ENCODE assay signal across 29 cellular contexts in genomic region chr16:24773771-24774427, GRCh38. TPM values are rescaled to one million over a fixed set of nuclear protein-coding genes. Genes with fewer than 3 reads are reported as not detected.
A peak's percentile ranks its signal among the peaks of the same experiment; 100 is the strongest.
DNase-seq lines count a peak whose midpoint lies in the region; ATAC-seq and TF ChIP-seq lines count a peak whose summit lies in the region.
"Had no signal": no experiment of that assay in that cellular context is flagged by ENCODE, and none has a peak within 500 bp of the region (broad histone marks: within the 10 kb centered on the region; RNA-seq: fewer than 3 reads in every experiment).

No MANE protein-coding gene starts in this region.

- TF ChIP-seq CTCF in VCaP (conservative IDR thresholded peaks at IDR 0.05) (no peak), foreskin keratinocyte (conservative IDR thresholded peaks at IDR 0.05) (no peak), PC-9 (conservative IDR thresholded peaks at IDR 0.05) (no peak)

- no peaks in the 10 kb centered on the region for H3K27me3 Mint-ChIP-seq in stimulated activated naive CD8-positive, alpha-beta T cell treated with anti-CD3 and anti-CD28 coated beads, Interleukin-15, Interleukin-2, amounts not matched to agents 100 ng/mL and 50 ng/mL, for 24 hours
- H3K27me3 Mint-ChIP-seq: activated naive CD4-positive, alpha-beta T cell treated with anti-CD3 and anti-CD28 coated beads, Interleukin-2, amount 10 ng/mL, durations not matched to agents 7 days and 5 days; effector memory CD8-positive, alpha-beta T cell had no signal

- peaks cover 43% of the 10 kb centered on the region for H3K4me1 Mint-ChIP-seq in stimulated activated naive CD8-positive, alpha-beta T cell treated with anti-CD3 and anti-CD28 coated beads, Interleukin-15, Interleukin-2, amounts not matched to agents 100 ng/mL and 50 ng/mL, for 24 hours (ENCODE audit: low read depth)

- no peak overlapping the region for H3K4me3 ChIP-seq in PC-9
- H3K4me3 ChIP-seq: cardiac muscle cell, right atrium auricular region, stomach, thyroid gland had no signal

- no peak overlapping the region for H2AFZ ChIP-seq in PC-9
- H2AFZ ChIP-seq: parathyroid adenoma had no signal

- H3K4me3 Mint-ChIP-seq in stimulated activated naive CD8-positive, alpha-beta T cell treated with anti-CD3 and anti-CD28 coated beads, Interleukin-15, Interleukin-2, amounts not matched to agents 100 ng/mL and 50 ng/mL, for 24 hours: no peak overlapping the region
- H3K4me3 Mint-ChIP-seq: activated naive CD4-positive, alpha-beta T cell treated with anti-CD3 and anti-CD28 coated beads, Interleukin-2, amount 10 ng/mL, durations not matched to agents 7 days and 5 days; activated T-cell treated with anti-CD3 and anti-CD28 coated beads, Interleukin-2, amount 50 U/mL, for 4 hours; effector memory CD8-positive, alpha-beta T cell; T-helper 2 cell treated with Interferon-gamma antibody and Interleukin-4, amounts not matched to agents 5 μg/mL and 100 μg/mL, for 36 hours had no signal

- H3K36me3 ChIP-seq in PC-9 (ENCODE audit: low read depth): peaks cover 45% of the 10 kb centered on the region

- H3K9me2 ChIP-seq in PC-9 (ENCODE audit: insufficient read depth): no peaks in the 10 kb centered on the region

- no peak overlapping the region for H3K4me2 ChIP-seq in PC-9

- POLR2A ChIA-PET in PC-9 (lab: Charles Lee; ENCODE audit: unreplicated experiment): no interaction called here

- peaks cover 31% of the 10 kb centered on the region; the same call in 1 of the 2 replicates for H3F3A ChIP-seq in PC-9 (ENCODE audit: insufficient read depth, low read depth)

- H4K20me1 ChIP-seq in PC-9 (ENCODE audit: insufficient read depth): peaks cover 29% of the 10 kb centered on the region

- no peaks in the 10 kb centered on the region for H3K9me3 Mint-ChIP-seq in stimulated activated naive CD8-positive, alpha-beta T cell treated with anti-CD3 and anti-CD28 coated beads, Interleukin-15, Interleukin-2, amounts not matched to agents 100 ng/mL and 50 ng/mL, for 24 hours
- H3K9me3 Mint-ChIP-seq: activated naive CD4-positive, alpha-beta T cell treated with anti-CD3 and anti-CD28 coated beads, Interleukin-2, amount 10 ng/mL, durations not matched to agents 7 days and 5 days; activated T-cell treated with anti-CD3 and anti-CD28 coated beads, Interleukin-2, amount 50 U/mL, for 4 hours; effector memory CD8-positive, alpha-beta T cell; T-helper 2 cell treated with Interferon-gamma antibody and Interleukin-4, amounts not matched to agents 5 μg/mL and 100 μg/mL, for 36 hours had no signal

- H3K9me3 ChIP-seq in PC-9 (ENCODE audit: insufficient read depth, low read depth): no peaks in the 10 kb centered on the region
- H3K9me3 ChIP-seq: right atrium auricular region, stomach, thyroid gland had no signal

- CTCF ChIA-PET in PC-9 (lab: Charles Lee): no interaction called here

- intact Hi-C loops in PC-9 (cut with micrococcal nuclease; ENCODE audit: unreplicated experiment): loop anchor here (10.0 kb wide), 1 partner anchor 209 kb away; no protein-coding TSS in a partner anchor

- H3K79me2 ChIP-seq in PC-9 (ENCODE audit: low read depth): peaks cover 56% of the 10 kb centered on the region

- H3K36me3 Mint-ChIP-seq in stimulated activated naive CD8-positive, alpha-beta T cell treated with anti-CD3 and anti-CD28 coated beads, Interleukin-15, Interleukin-2, amounts not matched to agents 100 ng/mL and 50 ng/mL, for 24 hours (ENCODE audit: low read depth): peaks cover 68% of the 10 kb centered on the region

- ATAC-seq in stimulated activated naive CD8-positive, alpha-beta T cell treated with anti-CD3 and anti-CD28 coated beads, Interleukin-15, Interleukin-2, amounts not matched to agents 100 U/mL and 50 U/mL, for 24 hours: no peak
- ATAC-seq in foreskin keratinocyte: peak; percentile 32
- ATAC-seq: activated T-cell treated with anti-CD3 and anti-CD28 coated beads, Interleukin-2, amount 50 U/mL, for 4 hours; effector memory CD8-positive, alpha-beta T cell; HCT116; left lobe of liver; Panc1 had no signal

- no TSS peak for BruUV-seq in PC-9 (replicated peaks; lab: Mats Ljungman, UMichigan)

- H3K27ac ChIP-seq in VCaP: peak overlapping the region; percentile 73
- H3K27ac ChIP-seq in foreskin keratinocyte: no peak overlapping the region
- H3K27ac ChIP-seq in PC-9: no peak overlapping the region
- H3K27ac ChIP-seq: cardiac muscle cell, parathyroid adenoma, right atrium auricular region, stomach, thyroid gland had no signal

- no peaks in the 10 kb centered on the region for H3K27me3 ChIP-seq in foreskin keratinocyte
- no peaks in the 10 kb centered on the region for H3K27me3 ChIP-seq in PC-9 (ENCODE audit: insufficient read depth, low read depth)
- H3K27me3 ChIP-seq: cardiac muscle cell, right atrium auricular region, stomach, thyroid gland had no signal

- peak overlapping the region; percentile 36 for H3K27ac Mint-ChIP-seq in stimulated activated naive CD8-positive, alpha-beta T cell treated with anti-CD3 and anti-CD28 coated beads, Interleukin-15, Interleukin-2, amounts not matched to agents 100 ng/mL and 50 ng/mL, for 24 hours
- H3K27ac Mint-ChIP-seq: activated naive CD4-positive, alpha-beta T cell treated with anti-CD3 and anti-CD28 coated beads, Interleukin-2, amount 10 ng/mL, durations not matched to agents 7 days and 5 days; T-helper 2 cell treated with Interferon-gamma antibody and Interleukin-4, amounts not matched to agents 5 μg/mL and 100 μg/mL, for 36 hours had no signal

- H3K4me1 ChIP-seq in foreskin keratinocyte (no peaks in the 10 kb centered on the region), PC-9 (replicated peaks; ENCODE audit: insufficient read depth) (peaks cover 10% of the 10 kb centered on the region)

- DNase-seq in stimulated activated naive CD8-positive, alpha-beta T cell treated with anti-CD3 and anti-CD28 coated beads, Interleukin-15, Interleukin-2, amounts not matched to agents 100 U/mL and 50 U/mL, for 24 hours: no peak
- DNase-seq in foreskin keratinocyte: no peak
- DNase-seq in SHP77 (lab: John Stamatoyannopoulos, UW): no peak
- no peak for DNase-seq in activated CD4-positive, alpha-beta T cell treated with anti-CD3 and anti-CD28 coated beads, Interleukin-2, amount 50 U/mL, for 48 hours
- no peak for DNase-seq in PC-9
- DNase-seq: activated CD4-positive, alpha-beta T cell treated with anti-CD3 and anti-CD28 coated beads for 48 hours; activated naive CD4-positive, alpha-beta T cell treated with anti-CD3 and anti-CD28 coated beads, Interleukin-2, amount 10 ng/mL, durations not matched to agents 7 days and 5 days; activated T-cell treated with anti-CD3 and anti-CD28 coated beads, Interleukin-2, amount 50 U/mL, for 4 hours; effector memory CD8-positive, alpha-beta T cell; erythroblast; head of caudate nucleus; IMR-90; mesendoderm; NCI-H146; NCI-H345; NCI-H69; Right ventricle myocardium superior; small intestine; stomach; thyroid gland had no signal

RNA-seq across cellular contexts. Expression of gene TNRC6A, which starts 44.4 kb away (rescaled TPM):
- total RNA-seq in foreskin keratinocyte (34.9 and 35.7 TPM in 2 replicates), PC-9 (2021) (66.8 and 84.8 TPM in 2 replicates)
- 3.9 and 4.9 TPM in 2 replicates for polyA plus RNA-seq in foreskin keratinocyte
